Comparison of ENCODE assay signal across 8 cellular contexts in the genomic region with DNA sequence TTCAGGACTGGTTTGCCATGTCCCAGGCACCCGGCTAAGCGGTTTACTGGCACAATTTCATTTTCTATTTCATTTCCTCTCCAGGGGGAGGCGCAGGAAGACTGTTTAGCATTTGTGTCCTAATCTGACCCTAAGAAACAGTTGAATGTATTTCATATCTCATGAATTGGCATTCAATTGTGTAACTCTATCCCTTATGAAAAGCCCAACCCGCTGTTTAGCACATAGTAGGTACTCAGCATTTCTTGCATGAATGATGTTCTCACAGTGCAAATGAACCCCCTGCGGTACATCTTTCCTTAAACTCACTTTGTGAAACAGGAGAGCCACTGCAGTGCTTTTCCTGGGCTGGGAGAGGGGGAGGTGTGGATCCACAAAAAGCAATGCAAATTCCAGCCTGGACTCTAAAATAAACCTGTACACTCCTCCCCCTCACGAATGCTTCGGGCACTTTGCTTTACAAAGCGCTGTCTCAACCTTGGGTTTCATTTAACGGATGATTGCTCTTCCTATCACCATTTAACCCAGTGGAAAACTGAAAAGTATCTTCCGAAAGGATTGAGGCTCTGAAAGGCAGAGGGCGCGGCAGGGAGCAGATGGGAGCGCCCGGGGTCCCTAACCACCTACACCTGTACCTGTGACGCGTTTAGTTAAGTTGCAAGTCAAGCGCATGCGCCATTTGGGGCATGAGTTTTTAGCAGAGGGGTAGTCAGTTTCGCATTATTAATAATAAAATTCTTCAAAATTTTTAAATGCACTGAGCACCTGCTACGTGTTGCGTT. TPM values are rescaled to one million over a fixed set of nuclear protein-coding genes. Genes with fewer than 3 reads are reported as not detected.
DNase-seq lines count a peak whose midpoint lies in the region; ATAC-seq and TF ChIP-seq lines count a peak whose summit lies in the region.

No MANE protein-coding gene starts in this region.

- peak overlapping the region; percentile 93 to 98 for H3K4me3 Mint-ChIP-seq in stimulated activated naive CD8-positive, alpha-beta T cell treated with anti-CD3 and anti-CD28 coated beads, Interleukin-15, amount 100 ng/mL, for 72 hours

- H3K27me3 ChIP-seq in ectodermal cell (ENCODE audit: control insufficient read depth, insufficient read depth, low read length, poor library complexity, severe bottlenecking) (peaks cover 13% of the 10 kb centered on the region), lung (ENCODE audit: control insufficient read depth, insufficient read depth) (no peaks in the 10 kb centered on the region)

- H3K27ac Mint-ChIP-seq in stimulated activated naive CD8-positive, alpha-beta T cell treated with anti-CD3 and anti-CD28 coated beads, Interleukin-15, amount 100 ng/mL, for 72 hours = peak overlapping the region; percentile 98 to 99

- H3K27ac ChIP-seq in ectodermal cell (ENCODE audit: insufficient read depth, low read depth, low read length, poor library complexity, severe bottlenecking) (peak overlapping the region; percentile 2), lung (ENCODE audit: low read depth in 1 of 2, low read length in 1 of 2) (peak overlapping the region; percentile 37 to 60)

- no peaks in the 10 kb centered on the region for H3K9me3 ChIP-seq in ectodermal cell (ENCODE audit: control insufficient read depth, low read length)
- no peaks in the 10 kb centered on the region for H3K9me3 ChIP-seq in lung (ENCODE audit: control insufficient read depth in 2 of 2, insufficient read depth in 1 of 2, low read length in 1 of 2)

- 1 to 3% methylated on average over 19 to 21 of the region's 21 CpGs for WGBS in ectodermal cell, 2 experiments
- WGBS in lung, 2 donors = 3% methylated on average over 21 of the region's 21 CpGs

- peak; percentile 67 for DNase-seq in AG20443 (ENCODE audit: low spot score)
- peak; percentile 53 for DNase-seq in H4 (ENCODE audit: low spot score)
- DNase-seq in NCI-H2227 treated with DMSO at 0.1 percent for 48 hours (lab: John Stamatoyannopoulos, UW) = peak; percentile 72
- DNase-seq in lung (ENCODE audit: low spot score) = peak; percentile 53
- DNase-seq in stimulated activated naive CD8-positive, alpha-beta T cell treated with anti-CD3 and anti-CD28 coated beads, Interleukin-15, amount 100 ng/mL, for 72 hours = peak; percentile 63 to 67

- H3K27me3 Mint-ChIP-seq in stimulated activated naive CD8-positive, alpha-beta T cell treated with anti-CD3 and anti-CD28 coated beads, Interleukin-15, amount 100 ng/mL, for 72 hours = no peaks in the 10 kb centered on the region

- H3K36me3 ChIP-seq in ectodermal cell (ENCODE audit: control insufficient read depth, insufficient read depth, low read length) (peaks cover 28% of the 10 kb centered on the region), lung (ENCODE audit: control insufficient read depth in 2 of 2, insufficient read depth in 2 of 2, low read length in 2 of 2) (peaks cover 10 to 26% of the 10 kb centered on the region in 2 donors)

- H3K9me3 Mint-ChIP-seq in stimulated activated naive CD8-positive, alpha-beta T cell treated with anti-CD3 and anti-CD28 coated beads, Interleukin-15, amount 100 ng/mL, for 72 hours = peaks cover 6 to 8% of the 10 kb centered on the region in 2 donors

- no peak for ATAC-seq in lung (ENCODE audit: insufficient read depth, low FRiP score)
- ATAC-seq in stimulated activated naive CD8-positive, alpha-beta T cell treated with anti-CD3 and anti-CD28 coated beads, Interleukin-15, amount 100 ng/mL, for 72 hours = peak; percentile 45
- no peak for ATAC-seq in HG02678 (IDR thresholded peaks at IDR 0.05; ENCODE audit: unreplicated experiment)

- H3K4me3 ChIP-seq in WI38 (ENCODE audit: low read depth, low read length) (peak overlapping the region; percentile 100), ectodermal cell (ENCODE audit: insufficient read depth, low read depth, low read length) (peak overlapping the region; percentile 94), lung (no peak overlapping the region)

- peaks cover 70% of the 10 kb centered on the region for H3K4me1 Mint-ChIP-seq in stimulated activated naive CD8-positive, alpha-beta T cell treated with anti-CD3 and anti-CD28 coated beads, Interleukin-15, amount 100 ng/mL, for 72 hours

- peaks cover 17% of the 10 kb centered on the region for H3K4me1 ChIP-seq in ectodermal cell (ENCODE audit: control insufficient read depth, insufficient read depth, low read length)
- peaks cover 0 to 13% of the 10 kb centered on the region in 2 donors for H3K4me1 ChIP-seq in lung (ENCODE audit: control insufficient read depth in 2 of 2, insufficient read depth in 2 of 2, low read length in 2 of 2)

- TF ChIP-seq CTCF in WI38 (IDR thresholded peaks at IDR 0.05; ENCODE audit: low read depth, low read length) (peak; percentile 49), lung (IDR thresholded peaks at IDR 0.05; ENCODE audit: control extremely low read depth, extremely low read depth) (peak; percentile 60)

RNA-seq across cellular contexts. Expression of a gene that starts 1.2 kb away (rescaled TPM):
- total RNA-seq in H4 (2014; rRNA removed; shearing (Covaris generic)) = 588 and 692 TPM in 2 replicates
- polyA plus RNA-seq in ectodermal cell (2013, experiment 1 of 4) = 2,748 TPM
- polyA plus RNA-seq in ectodermal cell (2013, experiment 2 of 4) = 2,913 TPM
- 2,171 TPM for polyA plus RNA-seq in ectodermal cell (2013, experiment 3 of 4)
- 2,324 TPM for polyA plus RNA-seq in ectodermal cell (2013, experiment 4 of 4)
- total RNA-seq in lung = 1,000 to 10,000 TPM; 1,474 to 1,934 TPM
- polyA plus RNA-seq in lung = 1,000 to 10,000 TPM in 1 of 2 donors, 100 to 1,000 TPM in 1; 994 to 1,216 TPM

RNA-seq across cellular contexts. Expression of a gene that starts 15.6 kb away (rescaled TPM):
- 54.5 and 70.3 TPM in 2 replicates for total RNA-seq in H4 (2014; rRNA removed; shearing (Covaris generic))
- polyA plus RNA-seq in ectodermal cell (2013, experiment 1 of 4) = 82.7 TPM
- 80.7 TPM for polyA plus RNA-seq in ectodermal cell (2013, experiment 2 of 4)
- polyA plus RNA-seq in ectodermal cell (2013, experiment 3 of 4) = 49.1 TPM
- polyA plus RNA-seq in ectodermal cell (2013, experiment 4 of 4) = 53.3 TPM
- 10 to 100 TPM; 61.9 to 93.9 TPM for total RNA-seq in lung
- polyA plus RNA-seq in lung = 10 to 100 TPM; 78.4 to 80.4 TPM

RNA-seq across cellular contexts. Expression of a gene that starts 21.1 kb away (rescaled TPM):
- 5.7 and 9.9 TPM in 2 replicates for total RNA-seq in H4 (2014; rRNA removed; shearing (Covaris generic))
- polyA plus RNA-seq in ectodermal cell (2013, experiment 1 of 4) = 42.6 TPM
- 44.6 TPM for polyA plus RNA-seq in ectodermal cell (2013, experiment 2 of 4)
- polyA plus RNA-seq in ectodermal cell (2013, experiment 3 of 4) = 33.7 TPM
- polyA plus RNA-seq in ectodermal cell (2013, experiment 4 of 4) = 34.3 TPM
- total RNA-seq in lung = 10 to 100 TPM; 26.7 to 46.2 TPM
- 10 to 100 TPM in 1 of 2 donors, 1 to 10 TPM in 1; 9.9 to 16.5 TPM for polyA plus RNA-seq in lung

RNA-seq across cellular contexts. Expression of a gene that starts 53.6 kb away (rescaled TPM):
- not detected in 2 replicates for total RNA-seq in H4 (2014; rRNA removed; shearing (Covaris generic))
- 2.9 TPM for polyA plus RNA-seq in ectodermal cell (2013, experiment 1 of 4)
- polyA plus RNA-seq in ectodermal cell (2013, experiment 2 of 4) = 1.9 TPM
- polyA plus RNA-seq in ectodermal cell (2013, experiment 3 of 4) = 1.8 TPM
- 2.2 TPM for polyA plus RNA-seq in ectodermal cell (2013, experiment 4 of 4)
- 1 to 10 TPM in 1 of 2 donors, not detected in 1; 1.0 TPM for total RNA-seq in lung
- polyA plus RNA-seq in lung = under 1 TPM; 0.13 to 0.26 TPM
